ENCODE assay signal across 27 cellular contexts in genomic region chr10:126571203-126571602, GRCh38.
DNase-seq lines count a peak whose midpoint lies in the region; ATAC-seq and TF ChIP-seq lines count a peak whose summit lies in the region.
"Had no signal": no experiment of that assay in that cellular context is flagged by ENCODE, and none has a peak within 500 bp of the region (broad histone marks: within the 10 kb centered on the region; RNA-seq: fewer than 3 reads in every experiment).

No MANE protein-coding gene starts in this region.

- WGBS in thyroid gland, 2 donors: 64 to 67% methylated on average over 6 of the region's 6 CpGs

- no peaks in the 10 kb centered on the region for H3K4me1 Mint-ChIP-seq in activated T-helper 17 cell treated with anti-CD3 and anti-CD28 coated beads, Interleukin-2, amount 50 U/mL, for 72 hours
- H3K4me1 Mint-ChIP-seq in CD4-positive, alpha-beta memory T cell: no peaks in the 10 kb centered on the region
- H3K4me1 Mint-ChIP-seq: activated naive CD4-positive, alpha-beta T cell treated with anti-CD3 and anti-CD28 coated beads, Interleukin-2, amount 10 ng/mL, durations not matched to agents 7 days and 5 days had no signal

- TF ChIP-seq CTCF in thyroid gland (IDR thresholded peaks at IDR 0.05): peak in 1 of 6 experiments; percentile 13

- no peak overlapping the region for H3K4me3 ChIP-seq in thyroid gland (replicated peaks in 1 of 3)
- H3K4me3 ChIP-seq in CD4-positive, alpha-beta memory T cell (ENCODE audit: low read length in 2 of 2): no peak overlapping the region
- H3K4me3 ChIP-seq: Peyer's patch, psoas muscle, SK-N-MC, skin epidermis, transverse colon had no signal

- no peak overlapping the region for H3K27ac ChIP-seq in thyroid gland
- no peak overlapping the region for H3K27ac ChIP-seq in CD4-positive, alpha-beta memory T cell (ENCODE audit: low read depth, low read length)
- H3K27ac ChIP-seq: 22Rv1, HL-60, Peyer's patch, psoas muscle, SK-N-MC, transverse colon had no signal

- H3K9me3 ChIP-seq in thyroid gland: no peaks in the 10 kb centered on the region
- no peaks in the 10 kb centered on the region for H3K9me3 ChIP-seq in CD4-positive, alpha-beta memory T cell (ENCODE audit: control insufficient read depth in 1 of 2, low read length in 2 of 2)
- H3K9me3 ChIP-seq: Peyer's patch, transverse colon had no signal

- CTCF ChIA-PET in CD4-positive, alpha-beta memory T cell (lab: Charles Lee; ENCODE audit: partially characterized antibody): no interaction called here

- no peaks in the 10 kb centered on the region for H3K9me3 Mint-ChIP-seq in activated T-helper 17 cell treated with anti-CD3 and anti-CD28 coated beads, Interleukin-2, amount 50 U/mL, for 72 hours
- H3K9me3 Mint-ChIP-seq in CD4-positive, alpha-beta memory T cell: peaks cover 0 to 10% (median 4%) of the 10 kb centered on the region in 8 donors

- in situ Hi-C loops in SK-MEL-5 (cut with HindIII; ENCODE audit: low pct_unique_long_range_greater_than_20kb, low sequenced_read_pairs): no loop called here

- H3K27me3 Mint-ChIP-seq in activated T-helper 17 cell treated with anti-CD3 and anti-CD28 coated beads, Interleukin-2, amount 50 U/mL, for 72 hours: peaks cover 3% of the 10 kb centered on the region
- H3K27me3 Mint-ChIP-seq in CD4-positive, alpha-beta memory T cell: no peaks in the 10 kb centered on the region
- H3K27me3 Mint-ChIP-seq: activated naive CD4-positive, alpha-beta T cell treated with anti-CD3 and anti-CD28 coated beads, Interleukin-2, amount 10 ng/mL, durations not matched to agents 7 days and 5 days; IgD-negative memory B cell had no signal

- H3K27me3 ChIP-seq in thyroid gland: no peaks in the 10 kb centered on the region
- no peaks in the 10 kb centered on the region for H3K27me3 ChIP-seq in CD4-positive, alpha-beta memory T cell (ENCODE audit: insufficient read depth, low read length)
- H3K27me3 ChIP-seq: Peyer's patch, transverse colon had no signal

- no peaks in the 10 kb centered on the region for H3K36me3 ChIP-seq in thyroid gland
- no peaks in the 10 kb centered on the region for H3K36me3 ChIP-seq in CD4-positive, alpha-beta memory T cell (ENCODE audit: insufficient read depth, low read length)
- H3K36me3 ChIP-seq: Peyer's patch, transverse colon had no signal

- no peak overlapping the region for H3K4me3 Mint-ChIP-seq in activated T-helper 17 cell treated with anti-CD3 and anti-CD28 coated beads, Interleukin-2, amount 50 U/mL, for 72 hours
- no peak overlapping the region for H3K4me3 Mint-ChIP-seq in CD4-positive, alpha-beta memory T cell
- H3K4me3 Mint-ChIP-seq: activated naive CD4-positive, alpha-beta T cell treated with anti-CD3 and anti-CD28 coated beads, Interleukin-2, amount 10 ng/mL, durations not matched to agents 7 days and 5 days; IgD-negative memory B cell; nephron progenitor cell had no signal

- H3K36me3 Mint-ChIP-seq in activated T-helper 17 cell treated with anti-CD3 and anti-CD28 coated beads, Interleukin-2, amount 50 U/mL, for 72 hours (ENCODE audit: low read depth): no peaks in the 10 kb centered on the region
- no peaks in the 10 kb centered on the region for H3K36me3 Mint-ChIP-seq in CD4-positive, alpha-beta memory T cell
- H3K36me3 Mint-ChIP-seq: activated naive CD4-positive, alpha-beta T cell treated with anti-CD3 and anti-CD28 coated beads, Interleukin-2, amount 10 ng/mL, durations not matched to agents 7 days and 5 days; IgD-negative memory B cell had no signal

- TF ChIP-seq POLR2A in thyroid gland (IDR thresholded peaks at IDR 0.05): no peak

- POLR2A ChIA-PET in CD4-positive, alpha-beta memory T cell (lab: Charles Lee; ENCODE audit: partially characterized antibody): no interaction called here

- no peak overlapping the region for H3K27ac Mint-ChIP-seq in activated T-helper 17 cell treated with anti-CD3 and anti-CD28 coated beads, Interleukin-2, amount 50 U/mL, for 72 hours
- no peak overlapping the region for H3K27ac Mint-ChIP-seq in CD4-positive, alpha-beta memory T cell
- H3K27ac Mint-ChIP-seq: activated naive CD4-positive, alpha-beta T cell treated with anti-CD3 and anti-CD28 coated beads, Interleukin-2, amount 10 ng/mL, durations not matched to agents 7 days and 5 days; IgD-negative memory B cell; nephron progenitor cell had no signal

- DNase-seq in DMS53 (lab: John Stamatoyannopoulos, UW) (peak; percentile 41), DMS53 treated with DMSO at 0.1 percent for 48 hours (lab: John Stamatoyannopoulos, UW; ENCODE audit: unreplicated experiment) (no peak), SK-MEL-5 (ENCODE audit: low read depth, low spot score) (peak; percentile 16), iPS DF 19.7 (ENCODE audit: low read depth, low spot score) (peak; percentile 52), thyroid gland (peak; percentile 32 to 35)
- no peak for DNase-seq in CD4-positive, alpha-beta memory T cell
- DNase-seq: activated CD4-positive, alpha-beta T cell treated with anti-CD3 and anti-CD28 coated beads for 1 hour; activated naive CD4-positive, alpha-beta T cell treated with anti-CD3 and anti-CD28 coated beads, Interleukin-2, amount 10 ng/mL, durations not matched to agents 7 days and 5 days; activated T-cell treated with anti-CD3 and anti-CD28 coated beads, Interleukin-2, amount 50 U/mL, for 48 hours; aorta; cerebellar nuclear complex; effector CD8-positive, alpha-beta T cell; NCI-H1694 treated with DMSO at 0.1 percent for 48 hours; nephron progenitor cell; Peyer's patch; psoas muscle; stimulated activated CD4-positive, alpha-beta T cell treated with anti-CD3 and anti-CD28 coated beads, Interleukin-2, amount 100 ng/mL, for 24 hours; stimulated activated naive CD4-positive, alpha-beta T cell treated with Interleukin-2 at 50 U/mL for 16 hours; T1000; transverse colon had no signal

- intact Hi-C loops in thyroid gland (cut with DNase I): no loop called here
- intact Hi-C loops in CD4-positive, alpha-beta memory T cell (cut with micrococcal nuclease): no loop called here

- no peak for ATAC-seq in GM18498 (IDR thresholded peaks at IDR 0.05; ENCODE audit: unreplicated experiment)
- ATAC-seq in activated T-helper 17 cell treated with anti-CD3 and anti-CD28 coated beads, Interleukin-2, amount 50 U/mL, for 72 hours (replicated peaks): no peak
- ATAC-seq: psoas muscle had no signal

- no peaks in the 10 kb centered on the region for H3K4me1 ChIP-seq in thyroid gland
- H3K4me1 ChIP-seq in CD4-positive, alpha-beta memory T cell (ENCODE audit: insufficient read depth, low read length): no peaks in the 10 kb centered on the region
- H3K4me1 ChIP-seq: Peyer's patch, psoas muscle, transverse colon had no signal

Comparison
In these comparisons a context has a peak if more than half of its experiments do, and no peak if none do; other contexts are left out.
1. DNase-seq: peak in DMS53 (single experiment), SK-MEL-5 (single experiment), iPS DF 19.7 (single experiment) and thyroid gland (2 of 2); none in DMS53 treated with DMSO at 0.1 percent for 48 hours (single experiment) and CD4-positive, alpha-beta memory T cell (0 of 5).